ENCODE assay signal across 8 cellular contexts in the genomic region with DNA sequence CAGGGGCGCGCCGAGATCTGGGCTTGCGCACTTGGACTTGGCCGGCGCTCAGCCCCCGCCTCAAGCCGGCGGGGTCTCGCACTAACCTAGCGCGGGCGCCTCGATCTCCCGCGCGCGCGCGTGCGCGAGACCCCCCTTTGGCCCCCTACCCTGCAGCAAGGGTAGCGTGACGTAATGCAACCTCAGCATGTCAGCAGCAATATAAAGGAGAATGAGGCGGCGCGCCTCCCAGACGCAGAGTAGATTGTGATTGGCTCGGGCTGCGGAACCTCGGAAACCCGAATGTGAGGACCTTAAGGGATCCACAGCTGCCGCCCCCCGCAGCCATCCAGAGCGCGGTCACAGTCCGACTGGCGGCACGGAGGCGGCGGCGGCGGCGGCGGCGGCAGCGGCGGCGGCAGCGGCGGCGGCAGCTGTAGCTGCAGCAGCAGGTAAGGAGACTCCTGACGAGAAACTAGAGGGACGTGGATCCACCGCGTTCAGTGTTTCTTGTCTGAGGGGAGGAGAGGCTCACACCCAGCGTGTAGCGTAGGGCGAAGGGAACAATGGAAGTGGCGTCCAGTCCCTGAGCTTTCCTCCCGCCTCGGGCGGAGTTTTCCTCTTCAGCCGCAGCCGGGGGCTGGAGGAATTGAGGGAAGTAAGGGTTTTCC. TPM values are rescaled to one million over a fixed set of nuclear protein-coding genes. Genes with fewer than 3 reads are reported as not detected.
DNase-seq lines count a peak whose midpoint lies in the region; ATAC-seq and TF ChIP-seq lines count a peak whose summit lies in the region.

A gene with protein sequence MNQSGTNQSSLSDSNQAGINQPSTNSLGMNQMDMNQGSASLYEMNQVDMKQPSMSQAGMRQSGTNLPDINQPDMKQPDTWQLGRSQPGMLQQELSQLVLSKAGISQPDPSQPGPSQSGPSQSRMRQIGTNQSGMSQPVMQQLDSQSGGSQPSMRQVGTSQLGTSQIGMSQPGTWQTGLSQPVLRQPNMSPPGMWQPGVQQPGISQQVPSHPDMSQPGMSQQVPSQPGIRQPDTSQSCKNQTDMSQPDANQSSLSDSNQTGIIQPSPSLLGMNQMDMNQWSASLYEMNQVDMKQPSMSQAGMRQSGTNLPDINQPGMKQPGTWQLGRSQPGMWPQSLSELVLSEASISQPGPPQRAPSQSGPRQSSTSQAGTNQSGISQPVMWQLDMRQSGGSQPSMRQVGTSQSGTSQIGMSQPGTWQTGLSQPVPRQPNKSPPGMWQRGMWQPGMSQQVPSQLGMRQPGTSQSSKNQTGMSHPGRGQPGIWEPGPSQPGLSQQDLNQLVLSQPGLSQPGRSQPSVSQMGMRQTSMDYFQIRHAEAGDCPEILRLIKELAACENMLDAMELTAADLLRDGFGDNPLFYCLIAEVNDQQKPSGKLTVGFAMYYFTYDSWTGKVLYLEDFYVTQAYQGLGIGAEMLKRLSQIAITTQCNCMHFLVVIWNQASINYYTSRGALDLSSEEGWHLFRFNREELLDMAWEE (minus strand): TSS at position 19 of the 650 bp plus-strand sequence. CDS start 134,811 bp downstream, outside the sequence.
A gene (plus strand): TSS at position 231 of the 650 bp plus-strand sequence. CDS start 3,582 bp downstream, outside the sequence.

- H3K36me3 ChIP-seq in aorta (ENCODE audit: control insufficient read depth in 1 of 2, insufficient read depth in 2 of 2, low read length in 1 of 2), result no peaks in the 10 kb centered on the region

- H3K36me3 Mint-ChIP-seq in activated T-helper 2 cell treated with anti-CD3 and anti-CD28 coated beads, Interferon-gamma antibody, Interleukin-2, Interleukin-4, amounts not matched to agents 10 μg/mL and 5 μg/mL and 100 μg/mL, durations not matched to agents 14 hours and 24 hours and 36 hours (ENCODE audit: low read depth), result no peaks in the 10 kb centered on the region
- peaks cover 0 to 5% (median 2%) of the 10 kb centered on the region in 3 donors for H3K36me3 Mint-ChIP-seq in naive thymus-derived CD8-positive, alpha-beta T cell

- in situ Hi-C loops in GM13976 (cut with MboI; ENCODE audit: low sequenced_read_pairs, unreplicated experiment), result no loop called here

- POLR2A ChIA-PET in naive thymus-derived CD8-positive, alpha-beta T cell (lab: Charles Lee), result interaction anchor here (0.7 kb wide), 1 partner anchor 8 kb away, joined by 4 read pairs; no protein-coding TSS in a partner anchor

- intact Hi-C loops in activated T-helper 2 cell treated with anti-CD3 and anti-CD28 coated beads, Interferon-gamma antibody, Interleukin-2, Interleukin-4, amounts not matched to agents 10 μg/mL and 5 μg/mL and 100 μg/mL, durations not matched to agents 14 hours and 24 hours and 36 hours (cut with micrococcal nuclease), result no loop called here
- intact Hi-C loops in aorta (cut with DNase I), result no loop called here

- peak within 1 kb of the TSS; percentile 72 for H3K27ac Mint-ChIP-seq in activated T-helper 2 cell treated with anti-CD3 and anti-CD28 coated beads, Interferon-gamma antibody, Interleukin-2, Interleukin-4, amounts not matched to agents 10 μg/mL and 5 μg/mL and 100 μg/mL, durations not matched to agents 14 hours and 24 hours and 36 hours
- H3K27ac Mint-ChIP-seq in naive thymus-derived CD8-positive, alpha-beta T cell, result peak within 1 kb of the TSS; percentile 62 to 95 (median 92)

- no peaks in the 10 kb centered on the region for H3K4me1 ChIP-seq in aorta (ENCODE audit: control insufficient read depth in 1 of 2, insufficient read depth in 2 of 2, low read length in 2 of 2)

- WGBS in aorta, 2 donors, result 0 to 28% methylated on average over 63 to 65 of the region's 65 CpGs

- H3K4me3 ChIP-seq in fibroblast of villous mesenchyme (ENCODE audit: low read depth, low read length), result peak within 1 kb of the TSS; percentile 53
- peak within 1 kb of the TSS; percentile 52 to 63 for H3K4me3 ChIP-seq in aorta (ENCODE audit: low read length in 2 of 2)

- TF ChIP-seq CTCF in GM13976 (IDR thresholded peaks at IDR 0.05; ENCODE audit: borderline replicate concordance, control extremely low read depth, extremely low read depth, insufficient read depth, missing control alignments) (no peak), fibroblast of villous mesenchyme (IDR thresholded peaks at IDR 0.05; ENCODE audit: insufficient read depth, low read depth, low read length) (no peak)

- H3K27ac ChIP-seq in aorta (ENCODE audit: low read depth in 1 of 2, low read length in 2 of 2), result no peak within 1 kb of the TSS

- peaks cover 22% of the 10 kb centered on the region for H3K27me3 Mint-ChIP-seq in activated T-helper 2 cell treated with anti-CD3 and anti-CD28 coated beads, Interferon-gamma antibody, Interleukin-2, Interleukin-4, amounts not matched to agents 10 μg/mL and 5 μg/mL and 100 μg/mL, durations not matched to agents 14 hours and 24 hours and 36 hours (ENCODE audit: low read depth)
- H3K27me3 Mint-ChIP-seq in naive thymus-derived CD8-positive, alpha-beta T cell, result peaks cover 0 to 4% (median under 1%) of the 10 kb centered on the region in 5 donors

- peaks cover 8% of the 10 kb centered on the region for H3K4me1 Mint-ChIP-seq in activated T-helper 2 cell treated with anti-CD3 and anti-CD28 coated beads, Interferon-gamma antibody, Interleukin-2, Interleukin-4, amounts not matched to agents 10 μg/mL and 5 μg/mL and 100 μg/mL, durations not matched to agents 14 hours and 24 hours and 36 hours (ENCODE audit: low read depth)
- H3K4me1 Mint-ChIP-seq in naive thymus-derived CD8-positive, alpha-beta T cell, result peaks cover 6 to 19% (median 14%) of the 10 kb centered on the region in 4 donors

- H3K9me3 ChIP-seq in aorta (ENCODE audit: control insufficient read depth, low read length), result no peaks in the 10 kb centered on the region

- ATAC-seq in HG02678 (IDR thresholded peaks at IDR 0.05; ENCODE audit: unreplicated experiment) (peak; percentile 56), aorta (ENCODE audit: low FRiP score) (peak; percentile 62), HG02970 (IDR thresholded peaks at IDR 0.05; ENCODE audit: low FRiP score, unreplicated experiment) (no peak)
- peak; percentile 77 to 82 for ATAC-seq in naive thymus-derived CD8-positive, alpha-beta T cell

- peak; percentile 48 for DNase-seq in GM13976 (ENCODE audit: low spot score)
- DNase-seq in NCI-H2171 treated with DMSO at 0.1 percent for 48 hours (lab: John Stamatoyannopoulos, UW), result peak; percentile 81
- DNase-seq in activated T-helper 2 cell treated with anti-CD3 and anti-CD28 coated beads, Interferon-gamma antibody, Interleukin-2, Interleukin-4, amounts not matched to agents 10 μg/mL and 5 μg/mL and 100 μg/mL, durations not matched to agents 14 hours and 24 hours and 36 hours (ENCODE audit: low spot score), result no peak
- peak; percentile 4 for DNase-seq in fibroblast of villous mesenchyme (ENCODE audit: low read depth)
- peak; percentile 3 to 65 (median 28) for DNase-seq in naive thymus-derived CD8-positive, alpha-beta T cell
- DNase-seq in aorta, result peak; percentile 47 to 77

- peak within 1 kb of the TSS; percentile 94 for H3K4me3 Mint-ChIP-seq in activated T-helper 2 cell treated with anti-CD3 and anti-CD28 coated beads, Interferon-gamma antibody, Interleukin-2, Interleukin-4, amounts not matched to agents 10 μg/mL and 5 μg/mL and 100 μg/mL, durations not matched to agents 14 hours and 24 hours and 36 hours (ENCODE audit: low read depth)
- H3K4me3 Mint-ChIP-seq in naive thymus-derived CD8-positive, alpha-beta T cell, result peak within 1 kb of the TSS; percentile 89 to 98 (median 95)

- H3K9me3 Mint-ChIP-seq in activated T-helper 2 cell treated with anti-CD3 and anti-CD28 coated beads, Interferon-gamma antibody, Interleukin-2, Interleukin-4, amounts not matched to agents 10 μg/mL and 5 μg/mL and 100 μg/mL, durations not matched to agents 14 hours and 24 hours and 36 hours, result no peaks in the 10 kb centered on the region
- H3K9me3 Mint-ChIP-seq in naive thymus-derived CD8-positive, alpha-beta T cell, result peaks cover 0 to 3% (median 0%) of the 10 kb centered on the region in 9 donors

- no peaks in the 10 kb centered on the region for H3K27me3 ChIP-seq in aorta (ENCODE audit: control insufficient read depth in 1 of 2, insufficient read depth in 2 of 2, low read length in 1 of 2)

RNA-seq across cellular contexts. Expression of the first gene that starts in this region (rescaled TPM):
- not detected in 2 replicates for total RNA-seq in activated T-helper 2 cell treated with anti-CD3 and anti-CD28 coated beads, Interferon-gamma antibody, Interleukin-2, Interleukin-4, amounts not matched to agents 10 μg/mL and 5 μg/mL and 100 μg/mL, durations not matched to agents 14 hours and 24 hours and 36 hours
- total RNA-seq in fibroblast of villous mesenchyme, result under 0.01 TPM in 1 of 2 replicates, not detected in the other
- not detected for total RNA-seq in naive thymus-derived CD8-positive, alpha-beta T cell
- not detected for polyA plus RNA-seq in naive thymus-derived CD8-positive, alpha-beta T cell
- total RNA-seq in aorta, result not detected
- not detected for polyA plus RNA-seq in aorta

RNA-seq across cellular contexts. Expression of the second gene that starts in this region (rescaled TPM):
- 0.46 and 0.48 TPM in 2 replicates for total RNA-seq in activated T-helper 2 cell treated with anti-CD3 and anti-CD28 coated beads, Interferon-gamma antibody, Interleukin-2, Interleukin-4, amounts not matched to agents 10 μg/mL and 5 μg/mL and 100 μg/mL, durations not matched to agents 14 hours and 24 hours and 36 hours
- 0.32 and 0.86 TPM in 2 replicates for total RNA-seq in fibroblast of villous mesenchyme
- 1 to 10 TPM; 2.1 to 2.3 TPM for total RNA-seq in naive thymus-derived CD8-positive, alpha-beta T cell
- polyA plus RNA-seq in naive thymus-derived CD8-positive, alpha-beta T cell, result 1 to 10 TPM; 3.0 to 3.1 (median 3.1) TPM
- total RNA-seq in aorta, result 1 to 10 TPM; 3.6 to 5.2 TPM
- 1 to 10 TPM; 1.0 to 6.8 TPM for polyA plus RNA-seq in aorta

Comparison
In these comparisons a context has a peak if more than half of its experiments do, and no peak if none do; other contexts are left out.
1. Peak in DNase-seq and H3K4me3 ChIP-seq in fibroblast of villous mesenchyme; RNA of the genes that start here not detected or under 1 TPM.